ENCODE assay signal across 16 cellular contexts in the genomic region with DNA sequence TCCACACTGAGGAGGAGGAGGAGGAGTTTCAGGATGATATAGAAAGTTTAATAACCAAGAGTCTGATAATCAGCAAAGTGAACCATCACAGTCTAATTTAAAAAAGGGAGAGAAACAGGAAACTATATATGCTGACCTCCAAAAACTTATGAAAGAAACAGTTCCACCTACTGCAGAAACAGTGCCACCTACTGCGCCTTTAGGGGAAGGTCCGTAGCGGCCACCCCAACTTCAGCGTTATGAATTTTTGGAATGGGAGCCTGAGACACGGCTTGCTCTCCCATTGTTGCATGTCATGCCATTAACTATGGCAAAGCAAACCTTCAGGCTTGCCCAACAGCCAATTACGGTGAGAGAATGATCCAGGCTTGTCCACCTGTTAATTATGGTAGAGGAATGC.
DNase-seq lines count a peak whose midpoint lies in the region; ATAC-seq and TF ChIP-seq lines count a peak whose summit lies in the region.
"Had no signal": no experiment of that assay in that cellular context is flagged by ENCODE, and none has a peak within 500 bp of the region (broad histone marks: within the 10 kb centered on the region; RNA-seq: fewer than 3 reads in every experiment).

No MANE protein-coding gene starts in this region.

- H3K4me3 Mint-ChIP-seq in Caco-2 (ENCODE audit: unreplicated experiment): no peak overlapping the region
- H3K4me3 Mint-ChIP-seq in activated T-helper 1 cell treated with anti-CD3 and anti-CD28 coated beads, Interleukin-12 subunit alpha, Interleukin-12 subunit beta, Interleukin-2, Interleukin-4 antibody, amounts not matched to agents 30 ng/mL and 10 ng/mL and 1 ng/mL, durations not matched to agents 14 hours and 24 hours and 36 hours: no peak overlapping the region

- no peak for ATAC-seq in Panc1
- ATAC-seq: activated naive CD4-positive, alpha-beta T cell treated with anti-CD3 and anti-CD28 coated beads, Interleukin-2, amount 50 U/mL, for 72 hours had no signal

- no TSS peak for BruUV-seq in Caco-2 (replicated peaks; lab: Mats Ljungman, UMichigan)
- BruUV-seq in Panc1 (replicated peaks; lab: Mats Ljungman, UMichigan): no TSS peak

- H3K9me3 ChIP-seq in Caco-2 (no peaks in the 10 kb centered on the region), Panc1 (ENCODE audit: control insufficient read depth, insufficient read depth, low read depth, low read length) (no peaks in the 10 kb centered on the region), MG63 (no peaks in the 10 kb centered on the region)
- H3K9me3 ChIP-seq: thoracic aorta had no signal

- H3K4me1 ChIP-seq in Caco-2: no peaks in the 10 kb centered on the region
- H3K4me1 ChIP-seq in Panc1 (ENCODE audit: control insufficient read depth, insufficient read depth, low read length): no peaks in the 10 kb centered on the region

- no peaks in the 10 kb centered on the region for H3K27me3 Mint-ChIP-seq in Caco-2 (ENCODE audit: insufficient read depth, unreplicated experiment)
- no peaks in the 10 kb centered on the region for H3K27me3 Mint-ChIP-seq in activated T-helper 1 cell treated with anti-CD3 and anti-CD28 coated beads, Interleukin-12 subunit alpha, Interleukin-12 subunit beta, Interleukin-2, Interleukin-4 antibody, amounts not matched to agents 30 ng/mL and 10 ng/mL and 1 ng/mL, durations not matched to agents 14 hours and 24 hours and 36 hours (ENCODE audit: insufficient read depth)

- H3K27ac Mint-ChIP-seq in Caco-2 (ENCODE audit: unreplicated experiment): no peak overlapping the region
- H3K27ac Mint-ChIP-seq in activated T-helper 1 cell treated with anti-CD3 and anti-CD28 coated beads, Interleukin-12 subunit alpha, Interleukin-12 subunit beta, Interleukin-2, Interleukin-4 antibody, amounts not matched to agents 30 ng/mL and 10 ng/mL and 1 ng/mL, durations not matched to agents 14 hours and 24 hours and 36 hours: no peak overlapping the region
- H3K27ac Mint-ChIP-seq: activated naive CD4-positive, alpha-beta T cell treated with anti-CD3 and anti-CD28 coated beads, Interleukin-2, amount 50 U/mL, for 72 hours had no signal

- CTCF ChIA-PET in Caco-2 (lab: Charles Lee) (no interaction called here), Panc1 (lab: Charles Lee) (no interaction called here)

- H3K27me3 ChIP-seq in Caco-2 (replicated peaks; ENCODE audit: control insufficient read depth, insufficient read depth, low read length) (no peaks in the 10 kb centered on the region), Panc1 (ENCODE audit: control insufficient read depth, insufficient read depth, low read length) (no peaks in the 10 kb centered on the region), MG63 (no peaks in the 10 kb centered on the region)

- no peaks in the 10 kb centered on the region for H3K4me1 Mint-ChIP-seq in Caco-2 (ENCODE audit: low read depth, unreplicated experiment)
- no peaks in the 10 kb centered on the region for H3K4me1 Mint-ChIP-seq in activated T-helper 1 cell treated with anti-CD3 and anti-CD28 coated beads, Interleukin-12 subunit alpha, Interleukin-12 subunit beta, Interleukin-2, Interleukin-4 antibody, amounts not matched to agents 30 ng/mL and 10 ng/mL and 1 ng/mL, durations not matched to agents 14 hours and 24 hours and 36 hours (ENCODE audit: low read depth)

- POLR2A ChIA-PET in Caco-2 (lab: Charles Lee): no interaction called here
- POLR2A ChIA-PET in Panc1 (lab: Charles Lee): no interaction called here

- no peaks in the 10 kb centered on the region for H3K36me3 Mint-ChIP-seq in Caco-2 (ENCODE audit: insufficient read depth, unreplicated experiment)
- no peaks in the 10 kb centered on the region for H3K36me3 Mint-ChIP-seq in activated T-helper 1 cell treated with anti-CD3 and anti-CD28 coated beads, Interleukin-12 subunit alpha, Interleukin-12 subunit beta, Interleukin-2, Interleukin-4 antibody, amounts not matched to agents 30 ng/mL and 10 ng/mL and 1 ng/mL, durations not matched to agents 14 hours and 24 hours and 36 hours (ENCODE audit: low read depth)

- TF ChIP-seq CTCF in Caco-2 (IDR thresholded peaks at IDR 0.05; ENCODE audit: insufficient read depth in 1 of 2, low read depth in 1 of 2, low read length in 1 of 2, severe bottlenecking in 1 of 2, unreplicated experiment in 1 of 2): peak; percentile 29 to 46
- TF ChIP-seq CTCF in Panc1 (IDR thresholded peaks at IDR 0.05): peak; percentile 45

- intact Hi-C loops in Caco-2 (cut with micrococcal nuclease; ENCODE audit: unreplicated experiment): loop anchor here (5.0 kb wide), 1 partner anchor 701 kb away; no protein-coding TSS in a partner anchor
- intact Hi-C loops in Panc1 (cut with micrococcal nuclease; ENCODE audit: unreplicated experiment): no loop called here
- intact Hi-C loops in head of caudate nucleus (cut with DNase I): no loop called here
- intact Hi-C loops in activated T-helper 1 cell treated with anti-CD3 and anti-CD28 coated beads, Interleukin-12 subunit alpha, Interleukin-12 subunit beta, Interleukin-2, Interleukin-4 antibody, amounts not matched to agents 30 ng/mL and 10 ng/mL and 1 ng/mL, durations not matched to agents 14 hours and 24 hours and 36 hours (cut with micrococcal nuclease): no loop called here

- H3K36me3 ChIP-seq in Caco-2 (ENCODE audit: control insufficient read depth, insufficient read depth, low read length) (no peaks in the 10 kb centered on the region), Panc1 (ENCODE audit: control insufficient read depth, insufficient read depth, low read length) (no peaks in the 10 kb centered on the region), MG63 (no peaks in the 10 kb centered on the region)
- H3K36me3 ChIP-seq: thoracic aorta had no signal

- H3K4me3 ChIP-seq in Caco-2 (ENCODE audit: low read depth, low read length) (no peak overlapping the region), Panc1 (ENCODE audit: low read depth in 2 of 2, low read length in 2 of 2) (no peak overlapping the region), MG63 (no peak overlapping the region)
- H3K4me3 ChIP-seq: thoracic aorta had no signal

- DNase-seq in Caco-2 (peak in 1 of 2 experiments; percentile 8), HT1080 (ENCODE audit: low read depth) (peak; percentile 35), Panc1 (ENCODE audit: low read depth, low spot score) (no peak), iPS-NIHi7 (ENCODE audit: extremely low spot score) (peak; percentile 25), KBM-7 (no peak), head of caudate nucleus (no peak), MG63 (no peak)
- no peak for DNase-seq in activated T-helper 1 cell treated with anti-CD3 and anti-CD28 coated beads, Interleukin-12 subunit alpha, Interleukin-12 subunit beta, Interleukin-2, Interleukin-4 antibody, amounts not matched to agents 30 ng/mL and 10 ng/mL and 1 ng/mL, durations not matched to agents 14 hours and 24 hours and 36 hours (ENCODE audit: low spot score)
- DNase-seq: activated CD8-positive, alpha-beta memory T cell treated with anti-CD3 and anti-CD28 coated beads, Interleukin-2, amount 50 U/mL, for 48 hours; AML-193; caudate nucleus; DMS79; foreskin melanocyte; midbrain had no signal

- H3K9me3 Mint-ChIP-seq in Caco-2 (ENCODE audit: unreplicated experiment): no peaks in the 10 kb centered on the region
- peaks cover 27% of the 10 kb centered on the region for H3K9me3 Mint-ChIP-seq in activated T-helper 1 cell treated with anti-CD3 and anti-CD28 coated beads, Interleukin-12 subunit alpha, Interleukin-12 subunit beta, Interleukin-2, Interleukin-4 antibody, amounts not matched to agents 30 ng/mL and 10 ng/mL and 1 ng/mL, durations not matched to agents 14 hours and 24 hours and 36 hours

- in situ Hi-C loops in Panc1 (cut with HindIII; ENCODE audit: low pct_unique_long_range_greater_than_20kb, low sequenced_read_pairs): no loop called here
- in situ Hi-C loops in KBM-7 (cut with MboI; ENCODE audit: low pct_unique_long_range_greater_than_20kb, low sequenced_read_pairs): no loop called here

- H3K27ac ChIP-seq in Panc1 (ENCODE audit: low read length): no peak overlapping the region
- H3K27ac ChIP-seq: thoracic aorta had no signal

Comparison
In these comparisons a context has a peak if more than half of its experiments do, and no peak if none do; other contexts are left out.
1. DNase-seq: peak in HT1080 (single experiment) and iPS-NIHi7 (single experiment); none in Panc1 (single experiment), KBM-7 (single experiment), head of caudate nucleus (0 of 42), activated T-helper 1 cell treated with anti-CD3 and anti-CD28 coated beads, Interleukin-12 subunit alpha, Interleukin-12 subunit beta, Interleukin-2, Interleukin-4 antibody, amounts not matched to agents 30 ng/mL and 10 ng/mL and 1 ng/mL, durations not matched to agents 14 hours and 24 hours and 36 hours (single experiment) and MG63 (single experiment).